15 cellular contexts compared by ENCODE assay signal in the genomic region with DNA sequence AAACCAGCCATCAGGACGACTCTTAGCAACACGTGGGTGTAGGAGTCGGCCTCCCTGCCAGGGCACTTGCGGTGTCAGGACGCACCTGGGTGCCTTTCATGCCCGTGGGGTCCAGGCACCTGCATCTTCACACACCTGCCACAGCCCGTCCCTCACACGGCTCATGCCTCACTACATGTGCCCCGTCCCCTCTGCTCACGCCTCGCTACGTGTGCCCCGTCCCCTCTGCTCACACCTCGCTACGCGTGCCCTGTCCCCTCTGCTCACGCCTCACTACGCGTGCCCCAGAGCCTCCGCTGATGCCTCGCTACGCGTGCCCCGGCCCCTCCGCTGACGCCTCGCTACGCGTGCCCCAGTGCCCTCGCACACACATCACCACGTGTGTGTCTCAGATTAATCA. TPM values are rescaled to one million over a fixed set of nuclear protein-coding genes. Genes with fewer than 3 reads are reported as not detected.
"Had no signal": no experiment of that assay in that cellular context is flagged by ENCODE, and none has a peak within 500 bp of the region (broad histone marks: within the 10 kb centered on the region; RNA-seq: fewer than 3 reads in every experiment).

No MANE protein-coding gene starts in this region.

- H3K4me3 ChIP-seq: coronary artery, pancreas had no signal

- ATAC-seq: activated CD4-positive, alpha-beta T cell treated with anti-CD3 and anti-CD28 coated beads for 36 hours; activated CD8-positive, alpha-beta T cell treated with anti-CD3 and anti-CD28 coated beads for 36 hours; naive thymus-derived CD8-positive, alpha-beta T cell; pancreas had no signal

- H3K36me3 ChIP-seq: brain microvascular endothelial cell, neutrophil, pancreas had no signal

- H3K27ac ChIP-seq: brain microvascular endothelial cell, coronary artery, neutrophil, pancreas, WERI-Rb-1 had no signal

- DNase-seq: activated CD4-positive, alpha-beta T cell treated with anti-CD3 and anti-CD28 coated beads for 36 hours; activated CD8-positive, alpha-beta T cell treated with anti-CD3 and anti-CD28 coated beads for 36 hours; activated naive CD4-positive, alpha-beta T cell treated with anti-CD3 and anti-CD28 coated beads for 36 hours; activated T-cell treated with anti-CD3 and anti-CD28 coated beads, Interleukin-2, amount 50 U/mL, for 1 hour; anterior cingulate cortex; brain microvascular endothelial cell; foreskin melanocyte; kidney glomerular epithelial cell; naive thymus-derived CD8-positive, alpha-beta T cell; WERI-Rb-1 had no signal

- H3K27me3 ChIP-seq: neutrophil, pancreas had no signal

- H3K4me1 ChIP-seq: pancreas had no signal

- H3K9me3 ChIP-seq: neutrophil, pancreas had no signal

RNA-seq across cellular contexts. Expression of gene F7, which starts 58.0 kb away (rescaled TPM):
- total RNA-seq: T-helper 2 cell treated with Interferon-gamma antibody and Interleukin-4, amounts not matched to agents 100 ng/mL and 5 ng/mL, for 36 hours; ureter had no signal
